In genomic region chr12:49133590-49133989, GRCh38 we compare ENCODE assay signal across 2 cellular contexts.
TF ChIP-seq lines count a peak whose summit lies in the region.

No MANE protein-coding gene starts in this region.

TF ChIP-seq in SK-N-SH, 30 proteins besides CTCF, POLR2A, EP300 and RAD21 (continued from another document):
- no peak for TF ChIP-seq IRF3 (IDR thresholded peaks at IDR 0.05; ENCODE audit: low read depth, low read length)
- TF ChIP-seq JUND (IDR thresholded peaks at IDR 0.05), result no peak

TF ChIP-seq in SK-N-SH treated with all-trans-retinoic acid at 6 μM for 48 hours, 23 proteins besides CTCF, POLR2A, EP300 and RAD21 (continued from another document):
- TF ChIP-seq POU6F1 (CRISPR knock-in tag; IDR thresholded peaks at IDR 0.05; ENCODE audit: borderline replicate concordance, low read depth) (no peak), CSDC2 (CRISPR knock-in tag; IDR thresholded peaks at IDR 0.05) (no peak), ESRRG (CRISPR knock-in tag; IDR thresholded peaks at IDR 0.05) (no peak), ZFP3 (CRISPR knock-in tag; IDR thresholded peaks at IDR 0.05) (no peak), ISL1 (CRISPR knock-in tag; IDR thresholded peaks at IDR 0.05) (no peak), ZC3H10 (CRISPR knock-in tag; IDR thresholded peaks at IDR 0.05) (no peak), TOX (CRISPR knock-in tag; IDR thresholded peaks at IDR 0.05; ENCODE audit: borderline replicate concordance) (no peak)
- TF ChIP-seq, protein P1, sequence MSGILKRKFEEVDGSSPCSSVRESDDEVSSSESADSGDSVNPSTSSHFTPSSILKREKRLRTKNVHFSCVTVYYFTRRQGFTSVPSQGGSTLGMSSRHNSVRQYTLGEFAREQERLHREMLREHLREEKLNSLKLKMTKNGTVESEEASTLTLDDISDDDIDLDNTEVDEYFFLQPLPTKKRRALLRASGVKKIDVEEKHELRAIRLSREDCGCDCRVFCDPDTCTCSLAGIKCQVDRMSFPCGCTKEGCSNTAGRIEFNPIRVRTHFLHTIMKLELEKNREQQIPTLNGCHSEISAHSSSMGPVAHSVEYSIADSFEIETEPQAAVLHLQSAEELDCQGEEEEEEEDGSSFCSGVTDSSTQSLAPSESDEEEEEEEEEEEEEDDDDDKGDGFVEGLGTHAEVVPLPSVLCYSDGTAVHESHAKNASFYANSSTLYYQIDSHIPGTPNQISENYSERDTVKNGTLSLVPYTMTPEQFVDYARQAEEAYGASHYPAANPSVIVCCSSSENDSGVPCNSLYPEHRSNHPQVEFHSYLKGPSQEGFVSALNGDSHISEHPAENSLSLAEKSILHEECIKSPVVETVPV (CRISPR knock-in tag; IDR thresholded peaks at IDR 0.05), result no peak
- TF ChIP-seq, protein P2, sequence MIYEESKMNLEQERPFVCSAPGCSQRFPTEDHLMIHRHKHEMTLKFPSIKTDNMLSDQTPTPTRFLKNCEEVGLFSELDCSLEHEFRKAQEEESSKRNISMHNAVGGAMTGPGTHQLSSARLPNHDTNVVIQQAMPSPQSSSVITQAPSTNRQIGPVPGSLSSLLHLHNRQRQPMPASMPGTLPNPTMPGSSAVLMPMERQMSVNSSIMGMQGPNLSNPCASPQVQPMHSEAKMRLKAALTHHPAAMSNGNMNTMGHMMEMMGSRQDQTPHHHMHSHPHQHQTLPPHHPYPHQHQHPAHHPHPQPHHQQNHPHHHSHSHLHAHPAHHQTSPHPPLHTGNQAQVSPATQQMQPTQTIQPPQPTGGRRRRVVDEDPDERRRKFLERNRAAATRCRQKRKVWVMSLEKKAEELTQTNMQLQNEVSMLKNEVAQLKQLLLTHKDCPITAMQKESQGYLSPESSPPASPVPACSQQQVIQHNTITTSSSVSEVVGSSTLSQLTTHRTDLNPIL (CRISPR knock-in tag; IDR thresholded peaks at IDR 0.05; ENCODE audit: low read depth), result no peak
